ENCODE assay signal across 8 cellular contexts in genomic region chr19:3029070-3029923, GRCh38. TPM values are rescaled to one million over a fixed set of nuclear protein-coding genes. Genes with fewer than 3 reads are reported as not detected.
DNase-seq lines count a peak whose midpoint lies in the region; ATAC-seq, FAIRE-seq and TF ChIP-seq lines count a peak whose summit lies in the region.

Gene TLE2, minus strand, starts transcription at chr19:3029280. Its CDS starts 376 bp downstream, at chr19:3028904.

- no peak for DNase-seq in activated naive CD4-positive, alpha-beta T cell treated with anti-CD3 and anti-CD28 coated beads for 36 hours
- DNase-seq in activated naive CD4-positive, alpha-beta T cell treated with anti-CD3 and anti-CD28 coated beads, Interleukin-2, amount 50 U/mL, for 16 hours = no peak
- DNase-seq in HepG2 (ENCODE audit: low spot score) = no peak
- no peak for DNase-seq in tibial nerve (ENCODE audit: low spot score in 2 of 2)
- no peak for DNase-seq in ecto neural progenitor cell (ENCODE audit: low spot score)
- no peak for DNase-seq in NCI-H345 treated with DMSO at 0.1 percent for 48 hours (lab: John Stamatoyannopoulos, UW; ENCODE audit: unreplicated experiment)
- no peak for DNase-seq in SW480 (ENCODE audit: low spot score)

- no peaks in the 10 kb centered on the region for H3K79me2 ChIP-seq in HepG2 (ENCODE audit: insufficient read depth, low read length)

- H3K27ac ChIP-seq in HepG2 (ENCODE audit: extremely low read length, insufficient read depth, low read length) = no peak within 1 kb of the TSS
- H3K27ac ChIP-seq in tibial nerve = peak within 1 kb of the TSS; percentile 80 to 94 (median 88)

- POLR2A ChIA-PET in HepG2 (lab: Yijun Ruan, JAX) = no interaction called here

- TF ChIP-seq POLR2A in HepG2 (IDR thresholded peaks at IDR 0.05; ENCODE audit: insufficient read depth in 1 of 2, low read depth in 2 of 2, low read length in 2 of 2) = no peak
- TF ChIP-seq POLR2A in tibial nerve (IDR thresholded peaks at IDR 0.05) = no peak

- no TSS peak for BruUV-seq in HepG2 (replicated peaks; lab: Mats Ljungman, UMichigan)

- TF ChIP-seq CTCF in brain (conservative IDR thresholded peaks at IDR 0.05) (no peak), HepG2 (CRISPR knock-in tag; IDR thresholded peaks at IDR 0.05) (no peak), tibial nerve (IDR thresholded peaks at IDR 0.05) (no peak)

- peak within 1 kb of the TSS; percentile 12 to 61 (median 37); a peak in 3 of 6 replicates for H3K4me3 ChIP-seq in HepG2 (replicated peaks in 1 of 3; ENCODE audit: insufficient read depth in 1 of 3, low read depth in 2 of 3, low read length in 3 of 3)
- peak within 1 kb of the TSS; percentile 56 to 84 (median 73) for H3K4me3 ChIP-seq in tibial nerve

- no peak for TF ChIP-seq EP300 in HepG2 (IDR thresholded peaks at IDR 0.05; ENCODE audit: low read depth in 2 of 2, low read length in 2 of 2)
- TF ChIP-seq EP300 in HepG2 (CRISPR knock-in tag; IDR thresholded peaks at IDR 0.05; ENCODE audit: borderline replicate concordance) = no peak
- no peak for TF ChIP-seq EP300 in tibial nerve (IDR thresholded peaks at IDR 0.05)

- peak within 1 kb of the TSS; percentile 57 for H3K4me2 ChIP-seq in HepG2 (ENCODE audit: low read depth, low read length)

- no peaks in the 10 kb centered on the region for H3K36me3 Mint-ChIP-seq in activated naive CD4-positive, alpha-beta T cell treated with anti-CD3 and anti-CD28 coated beads for 36 hours (ENCODE audit: low read depth)
- H3K36me3 Mint-ChIP-seq in brain = no peaks in the 10 kb centered on the region

- H3K9ac ChIP-seq in HepG2 (ENCODE audit: insufficient read depth, low read depth, low read length) = no peak within 1 kb of the TSS

- in situ Hi-C loops in HepG2 (cut with HindIII; ENCODE audit: extremely low pct_ligation_motif_present, low pct_unique_long_range_greater_than_20kb) = no loop called here

- H3K27me3 ChIP-seq in HepG2 (ENCODE audit: control insufficient read depth in 1 of 2, insufficient read depth in 2 of 2, low read length in 2 of 2) = peaks cover 7 to 73% of the 10 kb centered on the region in 2 experiments; a peak in 4 of 5 replicates
- peaks cover 0 to 4% of the 10 kb centered on the region in 2 donors for H3K27me3 ChIP-seq in tibial nerve

- H3K4me3 Mint-ChIP-seq in activated naive CD4-positive, alpha-beta T cell treated with anti-CD3 and anti-CD28 coated beads for 36 hours = peak within 1 kb of the TSS; percentile 65
- H3K4me3 Mint-ChIP-seq in brain = peak within 1 kb of the TSS; percentile 77 to 84 (median 79)

- no peaks in the 10 kb centered on the region for H3K27me3 Mint-ChIP-seq in activated naive CD4-positive, alpha-beta T cell treated with anti-CD3 and anti-CD28 coated beads for 36 hours (ENCODE audit: low read depth)
- peaks cover 87% of the 10 kb centered on the region for H3K27me3 Mint-ChIP-seq in brain

- H3K4me1 ChIP-seq in HepG2 (ENCODE audit: insufficient read depth, low read length) (peaks cover 60% of the 10 kb centered on the region), tibial nerve (peaks cover 0 to 52% (median 7%) of the 10 kb centered on the region in 4 donors)

- TF ChIP-seq RAD21 in HepG2 (CRISPR knock-in tag; IDR thresholded peaks at IDR 0.05) = no peak

- peaks cover 20% of the 10 kb centered on the region for H3K4me1 Mint-ChIP-seq in activated naive CD4-positive, alpha-beta T cell treated with anti-CD3 and anti-CD28 coated beads for 36 hours (ENCODE audit: low read depth)
- peaks cover 30% of the 10 kb centered on the region for H3K4me1 Mint-ChIP-seq in brain

- no peak for FAIRE-seq in HepG2 (lab: Jason Lieb, UNC)

- CTCF ChIA-PET in activated naive CD4-positive, alpha-beta T cell treated with anti-CD3 and anti-CD28 coated beads for 36 hours (lab: Charles Lee) = no interaction called here
- CTCF ChIA-PET in HepG2 (lab: Yijun Ruan, JAX; ENCODE audit: low intra/inter-chr PET ratio, low total read pairs) = no interaction called here

- 6% methylated on average over 34 of the region's 85 CpGs for WGBS in HepG2 (ENCODE audit: low lambda C conversion rate)
- WGBS in tibial nerve, 2 donors = 4 to 12% methylated on average over 15 to 52 of the region's 85 CpGs

- H3K27ac Mint-ChIP-seq in activated naive CD4-positive, alpha-beta T cell treated with anti-CD3 and anti-CD28 coated beads for 36 hours = no peak within 1 kb of the TSS
- peak within 1 kb of the TSS in 4 of 5 experiments; percentile 7 to 78 (median 36) for H3K27ac Mint-ChIP-seq in brain

- H4K20me1 ChIP-seq in HepG2 (ENCODE audit: insufficient read depth, low read length) = no peaks in the 10 kb centered on the region

- intact Hi-C loops in activated naive CD4-positive, alpha-beta T cell treated with anti-CD3 and anti-CD28 coated beads for 36 hours (cut with micrococcal nuclease) = no loop called here
- intact Hi-C loops in HepG2 (cut with micrococcal nuclease; ENCODE audit: unreplicated experiment) = no loop called here

- H2AFZ ChIP-seq in HepG2 (ENCODE audit: low read length) = no peak within 1 kb of the TSS

- H3K36me3 ChIP-seq in HepG2 (replicated peaks in 1 of 2; ENCODE audit: control insufficient read depth in 1 of 2, insufficient read depth in 2 of 2, low read length in 2 of 2) (no peaks in the 10 kb centered on the region), tibial nerve (peaks cover 0 to 18% (median 0%) of the 10 kb centered on the region in 3 donors)

- H3K9me3 ChIP-seq in HepG2 (ENCODE audit: low read length) (no peaks in the 10 kb centered on the region), tibial nerve (no peaks in the 10 kb centered on the region)

- ATAC-seq in HepG2 = no peak

- no peaks in the 10 kb centered on the region for H3K9me3 Mint-ChIP-seq in activated naive CD4-positive, alpha-beta T cell treated with anti-CD3 and anti-CD28 coated beads for 36 hours
- H3K9me3 Mint-ChIP-seq in brain = peaks cover 0 to 23% (median 3%) of the 10 kb centered on the region in 5 experiments

TF ChIP-seq in HepG2, 621 proteins besides CTCF, POLR2A, EP300 and RAD21:
- TF ChIP-seq ZNF121 (CRISPR knock-in tag; IDR thresholded peaks at IDR 0.05) (peak; percentile 93), ZNF580 (CRISPR knock-in tag; IDR thresholded peaks at IDR 0.05; ENCODE audit: borderline replicate concordance, low read depth) (no peak), ATF6 (CRISPR knock-in tag; conservative IDR thresholded peaks at IDR 0.05) (no peak)

RNA-seq across cellular contexts. Expression of gene TLE2, which starts in this region (rescaled TPM):
- 1 to 10 TPM; 6.5 to 7.2 TPM for total RNA-seq in activated naive CD4-positive, alpha-beta T cell treated with anti-CD3 and anti-CD28 coated beads for 36 hours
- polyA plus RNA-seq in brain (ENCODE audit: insufficient read depth, low read depth, low replicate concordance) = 139 TPM
- 0.07 TPM in 1 of 2 replicates, not detected in the other for total RNA-seq in HepG2 (2016; rRNA removed; fragmentation: Illumina TruSeq; extraction: Trizol)
- not detected in 2 replicates for total RNA-seq in HepG2 (2016; cell fraction: cytosol; rRNA removed; fragmentation: Illumina TruSeq; extraction: Trizol; ENCODE audit: low read depth)
- not detected in 2 replicates for total RNA-seq in HepG2 (2016; cell fraction: insoluble cytoplasmic fraction; rRNA removed; fragmentation: Illumina TruSeq; extraction: Trizol)
- 0.14 and 0.15 TPM in 2 replicates for total RNA-seq in HepG2 (2016; cell fraction: membrane; rRNA removed; fragmentation: Illumina TruSeq; extraction: Trizol)
- not detected in 2 replicates for total RNA-seq in HepG2 (2016; cell fraction: nucleus; rRNA removed; fragmentation: Illumina TruSeq; extraction: Trizol)
- 0.72 and 0.81 TPM in 2 replicates for polyA plus RNA-seq in HepG2 (2011; rRNA removed)
- polyA plus RNA-seq in HepG2 (2011; cell fraction: cytosol; rRNA removed) = 0.21 and 0.25 TPM in 2 replicates
- polyA plus RNA-seq in HepG2 (2011; cell fraction: nucleus; rRNA removed) = 1.8 and 1.9 TPM in 2 replicates
- 0.67 and 0.75 TPM in 2 replicates for polyA plus RNA-seq in HepG2 (2012)
- polyA plus RNA-seq in HepG2 (2016; cell fraction: cytosol; fragmentation: Illumina TruSeq; extraction: Trizol; ENCODE audit: low read depth) = 0.19 and 0.40 TPM in 2 replicates
- 0.13 TPM in 1 of 2 replicates, not detected in the other for polyA plus RNA-seq in HepG2 (2016; cell fraction: insoluble cytoplasmic fraction; fragmentation: Illumina TruSeq; extraction: Trizol; ENCODE audit: low read depth)
- 0.23 and 0.82 TPM in 2 replicates for polyA plus RNA-seq in HepG2 (2016; cell fraction: membrane; fragmentation: Illumina TruSeq; extraction: Trizol; ENCODE audit: low read depth)
- polyA plus RNA-seq in HepG2 (2016; cell fraction: nucleus; fragmentation: Illumina TruSeq; extraction: Trizol; ENCODE audit: insufficient read depth, low read depth) = 0.56 TPM in 1 of 2 replicates, not detected in the other
- 1.3 and 12.9 TPM in 2 replicates for polyA minus RNA-seq in HepG2 (2011; rRNA and poly(A)+ RNA removed; ENCODE audit: low replicate concordance)
- polyA minus RNA-seq in HepG2 (2011; cell fraction: cytosol; rRNA and poly(A)+ RNA removed) = 0.35 and 0.89 TPM in 2 replicates
- polyA minus RNA-seq in HepG2 (2011; cell fraction: nucleus; rRNA and poly(A)+ RNA removed) = 0.77 TPM in 1 of 2 replicates, not detected in the other
- 100 to 1,000 TPM in 3 of 4 donors, 10 to 100 TPM in 1; 87.5 to 184 (median 122) TPM for total RNA-seq in tibial nerve

Comparison
In these comparisons a context has a peak if more than half of its experiments do, and no peak if none do; other contexts are left out.
1. RNA of gene TLE2 (total RNA-seq): 87.5 to 184 TPM in tibial nerve; 6.5 to 7.2 TPM in activated naive CD4-positive, alpha-beta T cell treated with anti-CD3 and anti-CD28 coated beads for 36 hours and 0.07 to 0.15 TPM in HepG2; every median in the first group is over 10 times any median in the second.
2. RNA of gene TLE2 (polyA plus RNA-seq): 139 TPM in brain (single experiment); 0.13 to 1.9 TPM in HepG2; every median in the first group is over 10 times any median in the second.